In genomic region chr6:155589190-155589589, GRCh38 we compare ENCODE assay signal across 2 cellular contexts.
TF ChIP-seq lines count a peak whose summit lies in the region.

No MANE protein-coding gene starts in this region.

TF ChIP-seq in H1, 55 proteins besides CTCF, POLR2A, EP300 and RAD21:
- no peak for TF ChIP-seq BRCA1 (IDR thresholded peaks at IDR 0.05; ENCODE audit: low read depth, low read length)
- no peak for TF ChIP-seq POU5F1 (IDR thresholded peaks at IDR 0.05; ENCODE audit: low read depth, low read length)
- TF ChIP-seq SIX5 (IDR thresholded peaks at IDR 0.05; ENCODE audit: low read depth, low read length), result no peak
- TF ChIP-seq, protein P1, sequence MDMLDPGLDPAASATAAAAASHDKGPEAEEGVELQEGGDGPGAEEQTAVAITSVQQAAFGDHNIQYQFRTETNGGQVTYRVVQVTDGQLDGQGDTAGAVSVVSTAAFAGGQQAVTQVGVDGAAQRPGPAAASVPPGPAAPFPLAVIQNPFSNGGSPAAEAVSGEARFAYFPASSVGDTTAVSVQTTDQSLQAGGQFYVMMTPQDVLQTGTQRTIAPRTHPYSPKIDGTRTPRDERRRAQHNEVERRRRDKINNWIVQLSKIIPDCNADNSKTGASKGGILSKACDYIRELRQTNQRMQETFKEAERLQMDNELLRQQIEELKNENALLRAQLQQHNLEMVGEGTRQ (IDR thresholded peaks at IDR 0.05; ENCODE audit: low read length), result no peak
- no peak for TF ChIP-seq KDM1A (IDR thresholded peaks at IDR 0.05; ENCODE audit: borderline replicate concordance, low read length)
- TF ChIP-seq ZNF274 (IDR thresholded peaks at IDR 0.05; ENCODE audit: borderline replicate concordance, extremely low read depth, low read length), result no peak
- TF ChIP-seq JUND (IDR thresholded peaks at IDR 0.05; ENCODE audit: low read length), result no peak
- no peak for TF ChIP-seq YY1 (IDR thresholded peaks at IDR 0.05; ENCODE audit: low read depth, low read length)

TF ChIP-seq in GM12891, 5 proteins besides CTCF, POLR2A, EP300 and RAD21:
- TF ChIP-seq SPI1 (IDR thresholded peaks at IDR 0.05; ENCODE audit: low read depth, low read length) (no peak), TAF1 (IDR thresholded peaks at IDR 0.05; ENCODE audit: low read depth, low read length) (no peak)
